Comparison of ENCODE assay signal across 26 cellular contexts in the genomic region with DNA sequence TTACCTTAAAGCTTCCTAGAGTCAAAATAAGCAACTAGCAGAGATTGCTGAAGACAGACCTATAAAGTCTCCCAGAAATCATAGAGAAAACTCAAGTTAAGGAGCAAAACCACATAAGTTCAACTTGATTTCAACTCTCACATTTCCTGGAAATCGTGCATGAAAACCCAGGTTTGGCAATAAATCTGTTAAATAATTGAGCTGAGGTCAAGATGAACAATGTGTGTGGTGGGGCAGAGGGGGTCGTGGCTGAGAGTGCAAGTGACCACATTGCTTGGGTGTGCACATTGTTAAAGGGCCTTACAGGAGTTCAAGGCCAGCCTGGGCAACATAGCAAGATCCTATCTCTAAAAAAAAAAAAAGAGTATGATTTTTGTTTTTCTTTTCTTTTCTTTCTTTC.
"Had no signal": no experiment of that assay in that cellular context is flagged by ENCODE, and none has a peak within 500 bp of the region (broad histone marks: within the 10 kb centered on the region; RNA-seq: fewer than 3 reads in every experiment).

No MANE protein-coding gene starts in this region.

- H3K9me3 ChIP-seq: neutrophil, psoas muscle, right lobe of liver, uterus had no signal

- DNase-seq: islet precursor cell; left ventricle myocardium inferior; mesendoderm; naive B cell; natural killer cell; nephron progenitor cell; occipital lobe; psoas muscle; right lobe of liver; stimulated activated CD4-positive, alpha-beta T cell treated with anti-CD3 and anti-CD28 coated beads, Interleukin-1b, Interleukin-23, amount 100 ng/mL, for 48 hours; stimulated activated CD4-positive, alpha-beta T cell treated with anti-CD3 and anti-CD28 coated beads, Interleukin-2, amount 100 ng/mL, for 48 hours; stimulated activated CD4-positive, alpha-beta T cell treated with anti-CD3 and anti-CD28 coated beads, Interleukin-4, amount 100 ng/mL, for 4 hours; stimulated activated CD8-positive, alpha-beta memory T cell treated with anti-CD3 and anti-CD28 coated beads, Interleukin-4, amount 100 ng/mL, for 48 hours; stimulated activated naive CD4-positive, alpha-beta T cell treated with Interleukin-2 at 50 U/mL for 16 hours; stimulated activated naive CD8-positive, alpha-beta T cell treated with anti-CD3 and anti-CD28 coated beads, Interleukin-15, amount 100 ng/mL, for 72 hours; substantia nigra; uterus had no signal

- H3K36me3 ChIP-seq: left ventricle myocardium inferior, neural progenitor cell, neutrophil, right lobe of liver, tibial nerve, uterus had no signal

- H3K4me1 Mint-ChIP-seq: naive B cell; natural killer cell; nephron progenitor cell; neural progenitor cell; stimulated activated memory B cell treated with anti-CD40 and anti-IgM and Interleukin-4, amounts not matched to agents 10 μg/mL and 1 μg/mL and 100 μg/mL, for 72 hours; stimulated activated naive CD8-positive, alpha-beta T cell treated with anti-CD3 and anti-CD28 coated beads, Interleukin-15, amount 100 ng/mL, for 72 hours had no signal

- H3K9ac ChIP-seq: neural progenitor cell, parathyroid adenoma had no signal

- H2AFZ ChIP-seq: neural progenitor cell, parathyroid adenoma had no signal

- H3K9me3 Mint-ChIP-seq: natural killer cell; neural progenitor cell; stimulated activated naive CD8-positive, alpha-beta T cell treated with anti-CD3 and anti-CD28 coated beads, Interleukin-15, amount 100 ng/mL, for 72 hours; type B pancreatic cell had no signal

- H3K27me3 Mint-ChIP-seq: naive B cell; stimulated activated memory B cell treated with anti-CD40 and anti-IgM and Interleukin-4, amounts not matched to agents 10 μg/mL and 1 μg/mL and 100 μg/mL, for 72 hours; stimulated activated naive CD8-positive, alpha-beta T cell treated with anti-CD3 and anti-CD28 coated beads, Interleukin-15, amount 100 ng/mL, for 72 hours had no signal

- H3K4me2 ChIP-seq: neural progenitor cell, smooth muscle cell had no signal

- H3K79me2 ChIP-seq: parathyroid adenoma had no signal

- H3K27ac Mint-ChIP-seq: mesothelial cell of epicardium; naive B cell; natural killer cell; nephron progenitor cell; neural progenitor cell; stimulated activated memory B cell treated with anti-CD40 and anti-IgM and Interleukin-4, amounts not matched to agents 10 μg/mL and 1 μg/mL and 100 μg/mL, for 72 hours; stimulated activated naive CD8-positive, alpha-beta T cell treated with anti-CD3 and anti-CD28 coated beads, Interleukin-15, amount 100 ng/mL, for 72 hours; type B pancreatic cell had no signal

- H3K27ac ChIP-seq: left ventricle myocardium inferior, neural progenitor cell, neutrophil, parathyroid adenoma, psoas muscle, right lobe of liver, tibial nerve, uterus had no signal

- H3K27me3 ChIP-seq: neural progenitor cell, neutrophil, right lobe of liver, tibial nerve, uterus had no signal

- H3K4me1 ChIP-seq: left ventricle myocardium inferior, neural progenitor cell, parathyroid adenoma, psoas muscle, right lobe of liver, tibial nerve, uterus had no signal

- H3K36me3 Mint-ChIP-seq: mesothelial cell of epicardium; naive B cell; natural killer cell; neural progenitor cell; stimulated activated memory B cell treated with anti-CD40 and anti-IgM and Interleukin-4, amounts not matched to agents 10 μg/mL and 1 μg/mL and 100 μg/mL, for 72 hours; type B pancreatic cell had no signal

- H3K4me3 Mint-ChIP-seq: mesothelial cell of epicardium; naive B cell; natural killer cell; nephron progenitor cell; neural progenitor cell; stimulated activated memory B cell treated with anti-CD40 and anti-IgM and Interleukin-4, amounts not matched to agents 10 μg/mL and 1 μg/mL and 100 μg/mL, for 72 hours; stimulated activated naive CD8-positive, alpha-beta T cell treated with anti-CD3 and anti-CD28 coated beads, Interleukin-15, amount 100 ng/mL, for 72 hours; type B pancreatic cell had no signal

- H3K4me3 ChIP-seq: left ventricle myocardium inferior, lung, neural progenitor cell, psoas muscle, right lobe of liver, smooth muscle cell, tibial nerve, uterus had no signal
